8 cellular contexts compared by ENCODE assay signal in the genomic region with DNA sequence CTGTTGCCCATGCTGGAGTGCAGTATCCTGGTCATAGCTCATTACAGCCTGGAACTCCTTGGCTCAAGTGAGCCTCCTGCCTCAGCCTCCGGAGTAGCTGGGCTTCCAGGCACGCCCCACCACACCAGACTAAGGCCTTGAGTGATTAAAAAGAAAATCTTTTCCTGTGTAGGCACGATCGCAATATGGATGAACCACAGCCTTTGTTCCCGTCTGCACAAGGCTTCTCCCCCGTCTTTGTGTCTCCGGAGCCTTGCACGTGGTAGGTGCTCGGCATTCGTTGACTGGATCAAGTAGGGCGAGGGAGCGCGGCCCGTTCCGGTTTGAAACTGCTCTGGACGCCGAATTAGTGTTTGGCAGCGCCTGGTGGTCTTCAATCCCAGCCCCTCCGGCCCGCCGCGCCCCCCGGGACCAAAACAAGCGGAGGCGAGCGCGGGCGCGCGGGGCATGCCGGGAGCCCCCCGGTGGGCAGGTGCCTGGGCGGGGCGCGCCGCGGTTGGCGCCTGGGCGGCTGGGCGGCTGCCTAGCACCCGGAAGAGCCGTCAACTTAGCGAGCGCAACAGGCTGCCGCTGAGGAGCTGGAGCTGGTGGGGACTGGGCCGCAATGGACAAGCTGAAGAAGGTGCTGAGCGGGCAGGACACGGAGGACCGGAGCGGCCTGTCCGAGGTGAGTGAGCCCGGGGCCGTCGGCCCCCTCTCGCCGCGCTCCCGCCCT. TPM values are rescaled to one million over a fixed set of nuclear protein-coding genes. Genes with fewer than 3 reads are reported as not detected.
DNase-seq lines count a peak whose midpoint lies in the region; ATAC-seq and TF ChIP-seq lines count a peak whose summit lies in the region.

TSS of gene SFT2D2 (plus strand) at position 529 of the 715 bp plus-strand sequence. CDS start at position 605, 76 bp downstream.

- H3K27ac ChIP-seq in mammary epithelial cell (ENCODE audit: insufficient read depth, low read depth, low read length) (peak within 1 kb of the TSS; percentile 78), spleen (peak within 1 kb of the TSS; percentile 81 to 94 (median 92))

- H3K4me1 ChIP-seq in mammary epithelial cell (ENCODE audit: insufficient read depth, low read length) (peaks cover 30% of the 10 kb centered on the region), spleen (peaks cover 19 to 59% (median 52%) of the 10 kb centered on the region in 6 donors)

- peak within 1 kb of the TSS; percentile 86 for H3K4me2 ChIP-seq in mammary epithelial cell (ENCODE audit: insufficient read depth, low read depth, low read length)

- dilution Hi-C loops in mammary epithelial cell (cut with HindIII; ENCODE audit: low sequenced_read_pairs) = loop anchor here (10.0 kb wide), 1 partner anchor 89 kb away; no protein-coding TSS in a partner anchor

- peaks cover 5% of the 10 kb centered on the region for H3K9me3 ChIP-seq in mammary epithelial cell (replicated peaks; ENCODE audit: insufficient read depth, low read length)
- no peaks in the 10 kb centered on the region for H3K9me3 ChIP-seq in spleen

- peaks cover 49% of the 10 kb centered on the region for H3K79me2 ChIP-seq in mammary epithelial cell (ENCODE audit: insufficient read depth, low read length)

- H3K9ac ChIP-seq in mammary epithelial cell (ENCODE audit: insufficient read depth, low read length) = peak within 1 kb of the TSS; percentile 89

- ATAC-seq in GM18858 (IDR thresholded peaks at IDR 0.05; ENCODE audit: unreplicated experiment) = peak; percentile 52
- peak; percentile 76 for ATAC-seq in HG03066 (IDR thresholded peaks at IDR 0.05; ENCODE audit: low read depth, unreplicated experiment)

- TF ChIP-seq POLR2A in spleen (IDR thresholded peaks at IDR 0.05) = peak in 1 of 3 donors; percentile 62

- DNase-seq in A172 (ENCODE audit: low spot score) (peak; percentile 68), NCI-H2171 (lab: John Stamatoyannopoulos, UW) (peak; percentile 84), mammary epithelial cell (peak; percentile 82), iPS-NIHi7 (ENCODE audit: extremely low spot score) (peak; percentile 90), spleen (peak; percentile 96)

- intact Hi-C loops in mammary epithelial cell (cut with micrococcal nuclease) = loop anchor here (2.0 to 5.0 kb wide), 3 partner anchors 47 to 288 kb away; partner anchors contain the start of genes DCAF6, MPC2 and TIPRL
- intact Hi-C loops in spleen (cut with DNase I; ENCODE audit: low total_unique reads) = loop anchor here (5.0 kb wide), 1 partner anchor 43 kb away; no protein-coding TSS in a partner anchor

- TF ChIP-seq CTCF in WI38 (IDR thresholded peaks at IDR 0.05; ENCODE audit: low read depth, low read length) (no peak), mammary epithelial cell (conservative IDR thresholded peaks at IDR 0.05 in 1 of 2, IDR thresholded peaks at IDR 0.05 in 1 of 2; ENCODE audit: extremely low read depth in 1 of 2, insufficient read depth in 1 of 2, low read depth in 1 of 2, low read length in 2 of 2) (no peak), spleen (IDR thresholded peaks at IDR 0.05 in 8 of 11, conservative IDR thresholded peaks at IDR 0.05 in 3 of 11) (no peak)

- in situ Hi-C loops in mammary epithelial cell (cut with MboI; ENCODE audit: low sequenced_read_pairs in 2 of 2) = no loop called here

- 4% methylated on average over 14 of the region's 58 CpGs for WGBS in mammary epithelial cell (ENCODE audit: low coverage, missing lambda C conversion rate)
- WGBS in spleen, 5 donors = 1 to 3% (median 2%) methylated on average over 21 to 58 of the region's 58 CpGs

- H4K20me1 ChIP-seq in mammary epithelial cell (ENCODE audit: insufficient read depth, low read length) = no peaks in the 10 kb centered on the region

- TSS peak; percentile 99 for BruUV-seq in mammary epithelial cell (replicated peaks; lab: Mats Ljungman, UMichigan)

- H3K27me3 ChIP-seq in mammary epithelial cell (ENCODE audit: insufficient read depth, low read length) = no peaks in the 10 kb centered on the region
- no peaks in the 10 kb centered on the region for H3K27me3 ChIP-seq in spleen (replicated peaks in 1 of 7)

- H3K4me3 ChIP-seq in WI38 (ENCODE audit: low read depth, low read length) (peak within 1 kb of the TSS; percentile 93), mammary epithelial cell (replicated peaks in 1 of 3; ENCODE audit: insufficient read depth in 1 of 3, low read depth in 2 of 3, low read length in 3 of 3) (peak within 1 kb of the TSS; percentile 75 to 88 (median 82)), spleen (peak within 1 kb of the TSS; percentile 77 to 98 (median 93))

- CTCF ChIA-PET in mammary epithelial cell (lab: Charles Lee; ENCODE audit: low non-redundant PET) = interaction anchor here (0.7 kb wide), 1 partner anchor 33 kb away, joined by 12 read pairs; no protein-coding TSS in a partner anchor

- H2AFZ ChIP-seq in mammary epithelial cell (ENCODE audit: low read depth, low read length) = peak within 1 kb of the TSS; percentile 97

- H3K36me3 ChIP-seq in mammary epithelial cell (ENCODE audit: insufficient read depth, low read length) (no peaks in the 10 kb centered on the region), spleen (peaks cover 0 to 16% (median 0%) of the 10 kb centered on the region in 6 donors)

RNA-seq across cellular contexts. Expression of gene SFT2D2, which starts in this region (rescaled TPM):
- total RNA-seq in A172 (2014; rRNA removed; shearing (Covaris generic)) = 53.7 and 66.3 TPM in 2 replicates
- total RNA-seq in mammary epithelial cell = 10 to 100 TPM; 47.3 to 56.6 TPM
- 30.7 TPM for polyA plus RNA-seq in mammary epithelial cell
- polyA minus RNA-seq in mammary epithelial cell = 73.0 TPM
- 10 to 100 TPM; 58.7 to 97.1 (median 78.8) TPM for total RNA-seq in spleen
- polyA plus RNA-seq in spleen = 1 to 10 TPM; 6.1 to 8.3 (median 6.7) TPM

Comparison
In these comparisons a context has a peak if more than half of its experiments do, and no peak if none do; other contexts are left out.
1. Peak in every context shown above with its lines: DNase-seq, ATAC-seq, H3K4me3 ChIP-seq and H3K27ac ChIP-seq.